15 cellular contexts compared by ENCODE assay signal in the genomic region with DNA sequence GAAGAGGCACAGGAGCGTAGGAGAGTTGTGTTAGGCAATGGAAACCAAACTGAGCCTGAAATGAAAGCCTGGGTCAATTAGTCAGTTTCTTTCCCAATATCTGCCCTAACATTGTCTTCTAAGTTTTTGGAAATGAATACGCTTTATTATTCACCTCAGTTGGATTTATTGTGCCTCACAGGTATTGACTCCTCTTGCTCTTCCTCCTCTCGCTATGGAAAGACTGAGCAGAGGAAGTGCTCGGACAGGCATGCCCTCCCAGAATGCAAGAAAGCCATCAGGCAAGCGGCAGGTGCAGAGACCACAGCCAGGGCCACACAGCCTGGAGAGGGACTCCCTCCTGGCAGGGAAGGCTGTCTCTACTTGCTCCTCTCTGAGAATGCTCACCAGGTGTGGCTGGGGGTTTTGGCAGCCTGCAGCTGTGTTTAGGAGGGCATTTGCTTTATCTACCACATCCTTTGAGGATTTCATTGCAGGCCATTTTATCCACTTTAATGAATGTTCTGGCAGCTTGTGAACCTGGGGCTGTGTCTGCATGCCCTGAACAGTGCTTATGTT.
DNase-seq lines count a peak whose midpoint lies in the region; ATAC-seq and TF ChIP-seq lines count a peak whose summit lies in the region.
"Had no signal": no experiment of that assay in that cellular context is flagged by ENCODE, and none has a peak within 500 bp of the region (broad histone marks: within the 10 kb centered on the region; RNA-seq: fewer than 3 reads in every experiment).

No MANE protein-coding gene starts in this region.

- H4K20me1 ChIP-seq in MM.1S (ENCODE audit: insufficient read depth, low read length) = no peaks in the 10 kb centered on the region

- peaks cover 0 to 2% (median 2%) of the 10 kb centered on the region in 3 donors for H3K27me3 Mint-ChIP-seq in immature natural killer cell (ENCODE audit: low read depth in 3 of 3)

- H3K4me3 ChIP-seq in MM.1S (ENCODE audit: low read length) = no peak overlapping the region
- H3K4me3 ChIP-seq: A549, colonic mucosa, testis had no signal

- TF ChIP-seq CTCF in MM.1S (IDR thresholded peaks at IDR 0.05; ENCODE audit: low read length) = no peak

- H3K9me3 Mint-ChIP-seq in immature natural killer cell = no peaks in the 10 kb centered on the region

- DNase-seq in NCI-H1417 (lab: John Stamatoyannopoulos, UW) = peak in 2 of 3 experiments; percentile 15 to 26
- DNase-seq in NCI-H1417 treated with DMSO at 0.1 percent for 48 hours (lab: John Stamatoyannopoulos, UW) = no peak
- DNase-seq in MM.1S = peak; percentile 58
- no peak for DNase-seq in immature natural killer cell
- no peak for DNase-seq in posterior vena cava (ENCODE audit: low spot score)
- DNase-seq in NCI-H226 = no peak
- DNase-seq in NCI-H1436 (lab: John Stamatoyannopoulos, UW) = no peak
- DNase-seq: activated gamma-delta T cell treated with Interleukin-2 at 50 U/mL for 16 hours; colonic mucosa; GDM1; stimulated activated CD4-positive, alpha-beta T cell treated with anti-CD3 and anti-CD28 coated beads, Interleukin-4, amount 100 ng/mL, for 4 hours; testis had no signal

- peak overlapping the region; percentile 36 for H3K27ac ChIP-seq in MM.1S (ENCODE audit: low read length)
- H3K27ac ChIP-seq: colonic mucosa, testis had no signal

- H3K36me3 ChIP-seq in MM.1S (replicated peaks; ENCODE audit: insufficient read depth, low read length) = no peaks in the 10 kb centered on the region
- H3K36me3 ChIP-seq: colonic mucosa had no signal

- H3K79me2 ChIP-seq in MM.1S (ENCODE audit: low read length) = peaks cover 31% of the 10 kb centered on the region; the same call in 1 of the 2 replicates

- 0 out of 2 replicates have a peak, but pooled peaks cover 5% of the 10 kb centered on the region for H3F3A ChIP-seq in MM.1S (ENCODE audit: insufficient read depth, low read length)

- intact Hi-C loops in posterior vena cava (cut with DNase I) = no loop called here

- H3K4me1 Mint-ChIP-seq in immature natural killer cell = peaks cover 69 to 83% of the 10 kb centered on the region in 2 donors

- no peaks in the 10 kb centered on the region for H3K9me3 ChIP-seq in MM.1S (replicated peaks; ENCODE audit: insufficient read depth, low read length)
- H3K9me3 ChIP-seq: A549, colonic mucosa, testis had no signal

- peaks cover 7 to 12% (median 8%) of the 10 kb centered on the region in 3 donors for H3K36me3 Mint-ChIP-seq in immature natural killer cell

- H3K27me3 ChIP-seq in MM.1S (replicated peaks; ENCODE audit: insufficient read depth, low read length) = no peaks in the 10 kb centered on the region
- H3K27me3 ChIP-seq: colonic mucosa, testis had no signal

- H3K4me2 ChIP-seq in MM.1S (ENCODE audit: low read depth, low read length) = no peak overlapping the region
- H3K4me2 ChIP-seq: A549 had no signal

- no peak overlapping the region for H3K4me3 Mint-ChIP-seq in immature natural killer cell

- H3K4me1 ChIP-seq in MM.1S (ENCODE audit: low read length) = peaks cover 9% of the 10 kb centered on the region; the same call in 1 of the 2 replicates
- H3K4me1 ChIP-seq: A549 had no signal

- no peak overlapping the region for H3K9ac ChIP-seq in MM.1S (ENCODE audit: low read length)

- ATAC-seq in GM21381 (IDR thresholded peaks at IDR 0.05; ENCODE audit: unreplicated experiment) = peak; percentile 56
- ATAC-seq: A549, left lobe of liver had no signal

- peak overlapping the region in 5 of 6 donors; percentile 9 to 72 (median 54) for H3K27ac Mint-ChIP-seq in immature natural killer cell

- H2AFZ ChIP-seq in MM.1S (ENCODE audit: low read length) = no peak overlapping the region

- H3K9me2 ChIP-seq in MM.1S (replicated peaks; ENCODE audit: insufficient read depth, low read length) = no peaks in the 10 kb centered on the region

Comparison
In these comparisons a context has a peak if more than half of its experiments do, and no peak if none do; other contexts are left out.
1. DNase-seq: peak in NCI-H1417 (2 of 3) and MM.1S (single experiment); none in NCI-H1417 treated with DMSO at 0.1 percent for 48 hours (single experiment), immature natural killer cell (0 of 3), posterior vena cava (single experiment), NCI-H226 (single experiment) and NCI-H1436 (single experiment).